ENCODE assay signal across 9 cellular contexts in genomic region chr11:5690736-5691135, GRCh38. TPM values are rescaled to one million over a fixed set of nuclear protein-coding genes. Genes with fewer than 3 reads are reported as not detected.
DNase-seq lines count a peak whose midpoint lies in the region; ATAC-seq, FAIRE-seq and TF ChIP-seq lines count a peak whose summit lies in the region.
"Had no signal": no experiment of that assay in that cellular context is flagged by ENCODE, and none has a peak within 500 bp of the region (broad histone marks: within the 10 kb centered on the region; RNA-seq: fewer than 3 reads in every experiment).

No MANE protein-coding gene starts in this region.

- H2AK5ac ChIP-seq in mesenchymal stem cell (ENCODE audit: low read length, severe bottlenecking) = peak overlapping the region; percentile 100

- peak overlapping the region; percentile 98 for H3K27ac ChIP-seq in mesenchymal stem cell (ENCODE audit: low read length, poor library complexity, severe bottlenecking)

- no peaks in the 10 kb centered on the region for H3K9me3 Mint-ChIP-seq in activated naive CD4-positive, alpha-beta T cell treated with anti-CD3 and anti-CD28 coated beads, Interleukin-2, amount 10 ng/mL, durations not matched to agents 7 days and 5 days

- H2BK120ac ChIP-seq in mesenchymal stem cell (ENCODE audit: low read depth, low read length) = peak overlapping the region; percentile 27

- H3K4me1 ChIP-seq in mesenchymal stem cell (ENCODE audit: control insufficient read depth, insufficient read depth, low read depth, low read length) = peaks cover 7% of the 10 kb centered on the region

- H3K27ac Mint-ChIP-seq in activated naive CD4-positive, alpha-beta T cell treated with anti-CD3 and anti-CD28 coated beads, Interleukin-2, amount 10 ng/mL, durations not matched to agents 7 days and 5 days = peak overlapping the region; percentile 94

- H2BK12ac ChIP-seq in mesenchymal stem cell (ENCODE audit: low read length in 2 of 2) = peak overlapping the region in 1 of 2 experiments; percentile 66

- no peak for DNase-seq in activated naive CD4-positive, alpha-beta T cell treated with anti-CD3 and anti-CD28 coated beads, Interleukin-2, amount 10 ng/mL, durations not matched to agents 7 days and 5 days
- no peak for DNase-seq in activated naive CD4-positive, alpha-beta T cell (lab: John Stamatoyannopoulos, UW)
- DNase-seq in cardiac fibroblast (ENCODE audit: low read depth in 2 of 2) (peak; percentile 38 to 52), mesenchymal stem cell (peak; percentile 18), urothelium cell line (ENCODE audit: low spot score) (peak; percentile 13)
- DNase-seq in activated CD4-positive, CD25-positive, alpha-beta regulatory T cell (lab: John Stamatoyannopoulos, UW) = no peak
- DNase-seq: posterior cingulate gyrus had no signal

- peak overlapping the region; percentile 23 for H2BK15ac ChIP-seq in mesenchymal stem cell (ENCODE audit: low read depth, poor library complexity, severe bottlenecking)

- no peak for TF ChIP-seq CTCF in cardiac fibroblast (IDR thresholded peaks at IDR 0.05; ENCODE audit: low read depth, low read length)

- peak overlapping the region; percentile 94 for H4K8ac ChIP-seq in mesenchymal stem cell (ENCODE audit: low read length)

- H3K9ac ChIP-seq in mesenchymal stem cell (ENCODE audit: low read length) = peak overlapping the region; percentile 98

- H2AFZ ChIP-seq in mesenchymal stem cell (ENCODE audit: low read depth, low read length) = no peak overlapping the region

- no peak overlapping the region for H3K14ac ChIP-seq in mesenchymal stem cell (ENCODE audit: low read length in 2 of 2)

- H3K9me3 ChIP-seq in mesenchymal stem cell (ENCODE audit: control insufficient read depth, low read length) = no peaks in the 10 kb centered on the region

- ATAC-seq in HG02840 (IDR thresholded peaks at IDR 0.05; ENCODE audit: low FRiP score, unreplicated experiment) = no peak
- ATAC-seq in GM18511 (IDR thresholded peaks at IDR 0.05; ENCODE audit: unreplicated experiment) = no peak

- H3K4me3 ChIP-seq in cardiac fibroblast (replicated peaks in 1 of 2; ENCODE audit: low read depth in 2 of 2, low read length in 2 of 2) = peak overlapping the region; percentile 35 to 64
- peak overlapping the region in 1 of 2 experiments; percentile 86 for H3K4me3 ChIP-seq in mesenchymal stem cell (ENCODE audit: insufficient read depth in 1 of 2, low read depth in 1 of 2, low read length in 2 of 2)

- H3K4me2 ChIP-seq in mesenchymal stem cell (ENCODE audit: low read length, poor library complexity, severe bottlenecking) = peak overlapping the region; percentile 90

- CTCF ChIA-PET in activated naive CD4-positive, alpha-beta T cell treated with anti-CD3 and anti-CD28 coated beads, Interleukin-2, amount 10 ng/mL, durations not matched to agents 7 days and 5 days (lab: Charles Lee) = interaction anchor here (2.0 kb wide), 1 partner anchor 64 kb away, joined by 6 read pairs; no protein-coding TSS in a partner anchor

- peak overlapping the region; percentile 5 to 86 for H3K18ac ChIP-seq in mesenchymal stem cell (ENCODE audit: low read depth in 1 of 2, low read length in 2 of 2)

- H3K36me3 ChIP-seq in mesenchymal stem cell (ENCODE audit: control insufficient read depth in 1 of 2, insufficient read depth in 2 of 2, low read depth in 1 of 2, low read length in 2 of 2) = peaks cover 5 to 25% of the 10 kb centered on the region in 2 experiments

- peak overlapping the region; percentile 83 for H4K91ac ChIP-seq in mesenchymal stem cell (ENCODE audit: low read length)

- peak overlapping the region; percentile 40 to 64 for H3K4ac ChIP-seq in mesenchymal stem cell (ENCODE audit: low read depth in 1 of 2, low read length in 2 of 2)

- H3K23ac ChIP-seq in mesenchymal stem cell (ENCODE audit: low read length in 2 of 2) = no peak overlapping the region

- no peak for FAIRE-seq in urothelium cell line (lab: Jason Lieb, UNC)

- H2BK5ac ChIP-seq in mesenchymal stem cell (ENCODE audit: low read depth, low read length, poor library complexity, severe bottlenecking) = peak overlapping the region; percentile 90

- WGBS in mesenchymal stem cell = 96% methylated on average over 5 of the region's 5 CpGs

- H3K79me1 ChIP-seq in mesenchymal stem cell (replicated peaks; ENCODE audit: low read length, poor library complexity, severe bottlenecking) = peaks cover 18% of the 10 kb centered on the region

- no peaks in the 10 kb centered on the region for H3K27me3 ChIP-seq in mesenchymal stem cell (ENCODE audit: control insufficient read depth in 1 of 2, insufficient read depth in 1 of 2, low read length in 2 of 2)

- H3K27me3 Mint-ChIP-seq in activated naive CD4-positive, alpha-beta T cell treated with anti-CD3 and anti-CD28 coated beads, Interleukin-2, amount 10 ng/mL, durations not matched to agents 7 days and 5 days = no peaks in the 10 kb centered on the region

- peaks cover 38% of the 10 kb centered on the region for H3K36me3 Mint-ChIP-seq in activated naive CD4-positive, alpha-beta T cell treated with anti-CD3 and anti-CD28 coated beads, Interleukin-2, amount 10 ng/mL, durations not matched to agents 7 days and 5 days

- H3K4me3 Mint-ChIP-seq in activated naive CD4-positive, alpha-beta T cell treated with anti-CD3 and anti-CD28 coated beads, Interleukin-2, amount 10 ng/mL, durations not matched to agents 7 days and 5 days = peak overlapping the region; percentile 90

- peaks cover 57% of the 10 kb centered on the region for H3K4me1 Mint-ChIP-seq in activated naive CD4-positive, alpha-beta T cell treated with anti-CD3 and anti-CD28 coated beads, Interleukin-2, amount 10 ng/mL, durations not matched to agents 7 days and 5 days

RNA-seq across cellular contexts. Expression of gene TRIM22, which starts 1.1 kb away (rescaled TPM):
- 57.4 TPM for polyA plus RNA-seq in mesenchymal stem cell (2013, experiment 1 of 2)
- polyA plus RNA-seq in mesenchymal stem cell (2013, experiment 2 of 2) = 57.6 TPM

RNA-seq across cellular contexts. Expression of gene TRIM5, which starts 5.9 kb away (rescaled TPM):
- 37.1 TPM for polyA plus RNA-seq in mesenchymal stem cell (2013, experiment 1 of 2)
- polyA plus RNA-seq in mesenchymal stem cell (2013, experiment 2 of 2) = 38.1 TPM

RNA-seq across cellular contexts. Expression of gene OR56B1, which starts 45.5 kb away (rescaled TPM):
- polyA plus RNA-seq in mesenchymal stem cell (2013, experiment 1 of 2) = not detected
- not detected for polyA plus RNA-seq in mesenchymal stem cell (2013, experiment 2 of 2)

Comparison
In these comparisons a context has a peak if more than half of its experiments do, and no peak if none do; other contexts are left out.
1. DNase-seq: peak in cardiac fibroblast (2 of 2), mesenchymal stem cell (single experiment) and urothelium cell line (single experiment); none in activated naive CD4-positive, alpha-beta T cell treated with anti-CD3 and anti-CD28 coated beads, Interleukin-2, amount 10 ng/mL, durations not matched to agents 7 days and 5 days (single experiment), activated naive CD4-positive, alpha-beta T cell (0 of 4) and activated CD4-positive, CD25-positive, alpha-beta regulatory T cell (0 of 4).